Comparison of ENCODE assay signal across 21 cellular contexts in the genomic region with DNA sequence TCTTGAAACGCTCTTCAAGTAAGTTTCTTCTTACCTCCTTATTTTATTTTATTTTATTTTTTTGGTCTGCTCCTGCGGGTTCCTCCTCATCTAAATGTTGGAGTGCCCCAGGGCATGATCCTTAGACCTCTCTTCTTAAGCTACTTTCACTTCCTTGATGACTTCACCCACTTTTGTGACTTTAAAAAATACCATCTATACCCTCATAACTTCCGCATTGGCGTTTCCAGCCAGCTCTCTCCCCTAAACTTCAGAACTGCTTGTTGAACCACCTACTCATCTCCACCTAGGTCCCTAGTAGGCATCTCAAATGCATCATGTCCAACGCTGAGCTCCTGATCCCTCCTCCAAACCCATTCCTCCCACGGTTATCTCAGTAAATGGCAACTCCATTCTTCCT. TPM values are rescaled to one million over a fixed set of nuclear protein-coding genes. Genes with fewer than 3 reads are reported as not detected.
DNase-seq lines count a peak whose midpoint lies in the region; ATAC-seq, FAIRE-seq and TF ChIP-seq lines count a peak whose summit lies in the region.
"Had no signal": no experiment of that assay in that cellular context is flagged by ENCODE, and none has a peak within 500 bp of the region (broad histone marks: within the 10 kb centered on the region; RNA-seq: fewer than 3 reads in every experiment).

No MANE protein-coding gene starts in this region.

- H3K36me3 Mint-ChIP-seq in activated naive CD8-positive, alpha-beta T cell, result no peaks in the 10 kb centered on the region
- no peaks in the 10 kb centered on the region for H3K36me3 Mint-ChIP-seq in activated naive CD8-positive, alpha-beta T cell treated with anti-CD3 and anti-CD28 coated beads for 36 hours
- no peaks in the 10 kb centered on the region for H3K36me3 Mint-ChIP-seq in dendritic cell treated with granulocyte-macrophage colony-stimulating factor and Interleukin-4, amounts not matched to agents 40 ng/mL and 50 ng/mL, for 4 days (ENCODE audit: low read depth)
- no peaks in the 10 kb centered on the region for H3K36me3 Mint-ChIP-seq in stimulated activated naive B cell treated with anti-CD40 and anti-IgM and Interleukin-4, amounts not matched to agents 10 μg/mL and 1 μg/mL and 100 μg/mL, for 72 hours
- H3K36me3 Mint-ChIP-seq: activated naive CD4-positive, alpha-beta T cell treated with anti-CD3 and anti-CD28 coated beads, Interleukin-2, amount 50 U/mL, for 72 hours; neural progenitor cell had no signal

- no peak overlapping the region for H3K27ac ChIP-seq in kidney (ENCODE audit: low read depth in 2 of 2, low read length in 2 of 2)
- H3K27ac ChIP-seq: neural progenitor cell had no signal

- FAIRE-seq in kidney (lab: Jason Lieb, UNC), result no peak
- FAIRE-seq: TTC549 had no signal

- H3K4me3 Mint-ChIP-seq in activated naive CD8-positive, alpha-beta T cell, result no peak overlapping the region
- H3K4me3 Mint-ChIP-seq in activated naive CD8-positive, alpha-beta T cell treated with anti-CD3 and anti-CD28 coated beads for 36 hours, result no peak overlapping the region
- H3K4me3 Mint-ChIP-seq in dendritic cell treated with granulocyte-macrophage colony-stimulating factor and Interleukin-4, amounts not matched to agents 40 ng/mL and 50 ng/mL, for 4 days, result no peak overlapping the region
- no peak overlapping the region for H3K4me3 Mint-ChIP-seq in stimulated activated naive B cell treated with anti-CD40 and anti-IgM and Interleukin-4, amounts not matched to agents 10 μg/mL and 1 μg/mL and 100 μg/mL, for 72 hours
- H3K4me3 Mint-ChIP-seq: activated T-cell treated with anti-CD3 and anti-CD28 coated beads, Interleukin-2, amount 50 U/mL, for 24 hours; effector memory CD8-positive, alpha-beta T cell; neural progenitor cell had no signal

- peak; percentile 63 to 85 for ATAC-seq in stimulated activated naive B cell treated with anti-CD40 and anti-IgM and Interleukin-4, amounts not matched to agents 10 μg/mL and 1 μg/mL and 100 μg/mL, for 72 hours (replicated peaks)
- ATAC-seq in GM21529 (IDR thresholded peaks at IDR 0.05; ENCODE audit: unreplicated experiment), result no peak
- ATAC-seq: activated naive CD4-positive, alpha-beta T cell treated with anti-CD3 and anti-CD28 coated beads, Interleukin-2, amount 50 U/mL, for 72 hours; effector memory CD8-positive, alpha-beta T cell had no signal

- TF ChIP-seq CTCF in kidney (IDR thresholded peaks at IDR 0.05; ENCODE audit: borderline replicate concordance, extremely low read depth, insufficient read depth), result no peak

- no peaks in the 10 kb centered on the region for H3K4me1 ChIP-seq in kidney (ENCODE audit: control insufficient read depth in 1 of 2, insufficient read depth in 1 of 2, low read depth in 1 of 2, low read length in 2 of 2)
- H3K4me1 ChIP-seq: neural progenitor cell had no signal

- intact Hi-C loops in dendritic cell treated with granulocyte-macrophage colony-stimulating factor and Interleukin-4, amounts not matched to agents 40 ng/mL and 50 ng/mL, for 4 days (cut with micrococcal nuclease), result loop anchor here (5.0 kb wide), 1 partner anchor 42 kb away; no protein-coding TSS in a partner anchor
- intact Hi-C loops in kidney (cut with DNase I), result no loop called here

- H3K27me3 Mint-ChIP-seq in activated naive CD8-positive, alpha-beta T cell, result no peaks in the 10 kb centered on the region
- no peaks in the 10 kb centered on the region for H3K27me3 Mint-ChIP-seq in activated naive CD8-positive, alpha-beta T cell treated with anti-CD3 and anti-CD28 coated beads for 36 hours
- peaks cover 43% of the 10 kb centered on the region for H3K27me3 Mint-ChIP-seq in dendritic cell treated with granulocyte-macrophage colony-stimulating factor and Interleukin-4, amounts not matched to agents 40 ng/mL and 50 ng/mL, for 4 days
- no peaks in the 10 kb centered on the region for H3K27me3 Mint-ChIP-seq in stimulated activated naive B cell treated with anti-CD40 and anti-IgM and Interleukin-4, amounts not matched to agents 10 μg/mL and 1 μg/mL and 100 μg/mL, for 72 hours
- H3K27me3 Mint-ChIP-seq: activated T-cell treated with anti-CD3 and anti-CD28 coated beads, Interleukin-2, amount 50 U/mL, for 24 hours; effector memory CD8-positive, alpha-beta T cell had no signal

- no peak for DNase-seq in activated naive CD8-positive, alpha-beta T cell treated with anti-CD3 and anti-CD28 coated beads for 36 hours
- peak; percentile 77 for DNase-seq in NOMO-1 treated with dmso at 0.1 percent for 144 hours (lab: John Stamatoyannopoulos, UW; ENCODE audit: unreplicated experiment)
- DNase-seq in stimulated activated naive B cell treated with anti-CD40 and anti-IgM and Interleukin-4, amounts not matched to agents 10 μg/mL and 1 μg/mL and 100 μg/mL, for 72 hours, result no peak
- no peak for DNase-seq in superior temporal gyrus (ENCODE audit: extremely low spot score)
- DNase-seq in kidney, result no peak
- DNase-seq: 8988T; activated CD4-positive, alpha-beta T cell treated with anti-CD3 and anti-CD28 coated beads, Interleukin-2, amount 50 U/mL, for 4 hours; activated T-cell treated with anti-CD3 and anti-CD28 coated beads, Interleukin-2, amount 50 U/mL, for 24 hours; C1 segment of cervical spinal cord; effector memory CD8-positive, alpha-beta T cell; NCI-H1092; NCI-H2171 treated with DMSO at 0.1 percent for 48 hours; right cardiac atrium; SK-N-SH had no signal

- H3K9ac ChIP-seq in kidney (ENCODE audit: low read length in 2 of 2), result no peak overlapping the region
- H3K9ac ChIP-seq: neural progenitor cell, SK-N-SH had no signal

- H3K27ac Mint-ChIP-seq in activated naive CD8-positive, alpha-beta T cell, result peak overlapping the region; percentile 13
- no peak overlapping the region for H3K27ac Mint-ChIP-seq in activated naive CD8-positive, alpha-beta T cell treated with anti-CD3 and anti-CD28 coated beads for 36 hours
- H3K27ac Mint-ChIP-seq in dendritic cell treated with granulocyte-macrophage colony-stimulating factor and Interleukin-4, amounts not matched to agents 40 ng/mL and 50 ng/mL, for 4 days, result peak overlapping the region; percentile 27
- H3K27ac Mint-ChIP-seq in stimulated activated naive B cell treated with anti-CD40 and anti-IgM and Interleukin-4, amounts not matched to agents 10 μg/mL and 1 μg/mL and 100 μg/mL, for 72 hours, result no peak overlapping the region
- H3K27ac Mint-ChIP-seq: activated naive CD4-positive, alpha-beta T cell treated with anti-CD3 and anti-CD28 coated beads, Interleukin-2, amount 50 U/mL, for 72 hours; activated T-cell treated with anti-CD3 and anti-CD28 coated beads, Interleukin-2, amount 50 U/mL, for 24 hours; effector memory CD8-positive, alpha-beta T cell had no signal

- H3K9me3 Mint-ChIP-seq in activated naive CD8-positive, alpha-beta T cell (ENCODE audit: low read depth), result no peaks in the 10 kb centered on the region
- peaks cover 2% of the 10 kb centered on the region for H3K9me3 Mint-ChIP-seq in activated naive CD8-positive, alpha-beta T cell treated with anti-CD3 and anti-CD28 coated beads for 36 hours
- no peaks in the 10 kb centered on the region for H3K9me3 Mint-ChIP-seq in dendritic cell treated with granulocyte-macrophage colony-stimulating factor and Interleukin-4, amounts not matched to agents 40 ng/mL and 50 ng/mL, for 4 days
- H3K9me3 Mint-ChIP-seq in stimulated activated naive B cell treated with anti-CD40 and anti-IgM and Interleukin-4, amounts not matched to agents 10 μg/mL and 1 μg/mL and 100 μg/mL, for 72 hours, result no peaks in the 10 kb centered on the region
- H3K9me3 Mint-ChIP-seq: activated T-cell treated with anti-CD3 and anti-CD28 coated beads, Interleukin-2, amount 50 U/mL, for 24 hours; effector memory CD8-positive, alpha-beta T cell; neural progenitor cell had no signal

- no peaks in the 10 kb centered on the region for H3K9me3 ChIP-seq in kidney (ENCODE audit: control insufficient read depth in 1 of 2, low read length in 2 of 2)
- H3K9me3 ChIP-seq: SK-N-SH had no signal

- H3K4me3 ChIP-seq in kidney (ENCODE audit: low read length in 2 of 2), result no peak overlapping the region
- H3K4me3 ChIP-seq: lung, neural progenitor cell had no signal

- no peaks in the 10 kb centered on the region for H3K36me3 ChIP-seq in kidney (ENCODE audit: control insufficient read depth in 1 of 2, insufficient read depth in 2 of 2, low read length in 2 of 2)
- H3K36me3 ChIP-seq: neural progenitor cell had no signal

- no peaks in the 10 kb centered on the region for H3K4me1 Mint-ChIP-seq in activated naive CD8-positive, alpha-beta T cell (ENCODE audit: low read depth)
- H3K4me1 Mint-ChIP-seq in activated naive CD8-positive, alpha-beta T cell treated with anti-CD3 and anti-CD28 coated beads for 36 hours, result peaks cover 7% of the 10 kb centered on the region
- peaks cover 53% of the 10 kb centered on the region for H3K4me1 Mint-ChIP-seq in dendritic cell treated with granulocyte-macrophage colony-stimulating factor and Interleukin-4, amounts not matched to agents 40 ng/mL and 50 ng/mL, for 4 days (ENCODE audit: low read depth)
- peaks cover 12 to 16% of the 10 kb centered on the region in 2 donors for H3K4me1 Mint-ChIP-seq in stimulated activated naive B cell treated with anti-CD40 and anti-IgM and Interleukin-4, amounts not matched to agents 10 μg/mL and 1 μg/mL and 100 μg/mL, for 72 hours
- H3K4me1 Mint-ChIP-seq: neural progenitor cell had no signal

RNA-seq across cellular contexts. Expression of a gene that starts 51.4 kb away (rescaled TPM):
- total RNA-seq in activated naive CD8-positive, alpha-beta T cell treated with anti-CD3 and anti-CD28 coated beads for 36 hours, result 10 to 100 TPM; 26.1 to 26.3 TPM
- 83.7 TPM for total RNA-seq in kidney
- 1.9 TPM for polyA plus RNA-seq in kidney (ENCODE audit: insufficient read depth, low read depth, low replicate concordance)

Comparison
In these comparisons a context has a peak if more than half of its experiments do, and no peak if none do; other contexts are left out.
1. H3K27ac Mint-ChIP-seq: peak in activated naive CD8-positive, alpha-beta T cell (single experiment) and dendritic cell treated with granulocyte-macrophage colony-stimulating factor and Interleukin-4, amounts not matched to agents 40 ng/mL and 50 ng/mL, for 4 days (single experiment); none in activated naive CD8-positive, alpha-beta T cell treated with anti-CD3 and anti-CD28 coated beads for 36 hours (single experiment) and stimulated activated naive B cell treated with anti-CD40 and anti-IgM and Interleukin-4, amounts not matched to agents 10 μg/mL and 1 μg/mL and 100 μg/mL, for 72 hours (single experiment).